Comparison of ENCODE assay signal across 9 cellular contexts in genomic region chr19:33241530-33242101, GRCh38. TPM values are rescaled to one million over a fixed set of nuclear protein-coding genes. Genes with fewer than 3 reads are reported as not detected.
DNase-seq lines count a peak whose midpoint lies in the region; ATAC-seq and TF ChIP-seq lines count a peak whose summit lies in the region.
"Had no signal": no experiment of that assay in that cellular context is flagged by ENCODE, and none has a peak within 500 bp of the region (broad histone marks: within the 10 kb centered on the region; RNA-seq: fewer than 3 reads in every experiment).

No MANE protein-coding gene starts in this region.

- no peak for TF ChIP-seq EP300 in tibial nerve (IDR thresholded peaks at IDR 0.05)

- no peak overlapping the region for H3K27ac Mint-ChIP-seq in H9
- no peak overlapping the region for H3K27ac Mint-ChIP-seq in activated T-cell treated with anti-CD3 and anti-CD28 coated beads, Interleukin-2, amount 50 U/mL, for 72 hours
- H3K27ac Mint-ChIP-seq: activated naive CD8-positive, alpha-beta T cell treated with anti-CD3 and anti-CD28 coated beads, Interleukin-2, amount 10 ng/mL, durations not matched to agents 7 days and 5 days had no signal

- intact Hi-C loops in posterior vena cava (cut with DNase I): loop anchor here (2.0 to 10.0 kb wide), 3 partner anchors 165 to 533 kb away; no protein-coding TSS in a partner anchor

- H3K79me1 ChIP-seq in H9 (ENCODE audit: insufficient read depth, low read depth, low read length, poor library complexity, severe bottlenecking): no peaks in the 10 kb centered on the region

- no peak overlapping the region for H2AFZ ChIP-seq in H9 (ENCODE audit: low read length)

- no peak overlapping the region for H3K27ac ChIP-seq in H9 (ENCODE audit: insufficient read length, low read depth, low read length)
- H3K27ac ChIP-seq in tibial nerve: no peak overlapping the region

- no peak overlapping the region for H2AK5ac ChIP-seq in H9 (ENCODE audit: insufficient read length, low read length)

- no peak overlapping the region for H3K23ac ChIP-seq in H9 (ENCODE audit: insufficient read length, low read depth, low read length)

- DNase-seq in AG04449 (ENCODE audit: low read depth, low spot score) (no peak), H9 (no peak), kidney epithelial cell (ENCODE audit: low read depth) (no peak), tibial nerve (ENCODE audit: low spot score in 2 of 2) (no peak), NCI-H1436 (lab: John Stamatoyannopoulos, UW) (no peak), posterior vena cava (ENCODE audit: low spot score) (no peak), H4 (ENCODE audit: low spot score) (no peak)
- peak in 1 of 2 donors; percentile 24 for DNase-seq in activated T-cell treated with anti-CD3 and anti-CD28 coated beads, Interleukin-2, amount 50 U/mL, for 72 hours
- DNase-seq: activated naive CD8-positive, alpha-beta T cell treated with anti-CD3 and anti-CD28 coated beads, Interleukin-2, amount 10 ng/mL, durations not matched to agents 7 days and 5 days had no signal

- no peak overlapping the region for H2BK5ac ChIP-seq in H9 (ENCODE audit: insufficient read length, low read length)

- no peak overlapping the region for H2BK20ac ChIP-seq in H9 (ENCODE audit: low read depth, low read length, poor library complexity, severe bottlenecking)

- H3K18ac ChIP-seq in H9 (ENCODE audit: insufficient read length, low read depth, low read length): no peak overlapping the region

- H3K79me2 ChIP-seq in H9 (ENCODE audit: insufficient read depth, low read length): no peaks in the 10 kb centered on the region

- no CpG with 5 or more reads among the region's 22 CpGs for WGBS in H9 (ENCODE audit: extremely low coverage, insufficient read length, low lambda C conversion rate)
- 8% methylated on average over 7 to 20 of the region's 22 CpGs for WGBS in tibial nerve, 2 donors

- no peak overlapping the region for H4K8ac ChIP-seq in H9 (replicated peaks; ENCODE audit: insufficient read length, low read depth, low read length)

- peaks cover 9 to 10% of the 10 kb centered on the region in 2 experiments; a peak in 3 of 5 replicates for H3K9me3 Mint-ChIP-seq in H9
- no peaks in the 10 kb centered on the region for H3K9me3 Mint-ChIP-seq in activated T-cell treated with anti-CD3 and anti-CD28 coated beads, Interleukin-2, amount 50 U/mL, for 72 hours

- H3K27me3 ChIP-seq in H9 (ENCODE audit: insufficient read depth, low read length) (no peaks in the 10 kb centered on the region), kidney epithelial cell (ENCODE audit: control insufficient read depth, insufficient read depth, low read length) (no peaks in the 10 kb centered on the region), tibial nerve (peaks cover 0 to 5% of the 10 kb centered on the region in 2 donors)

- H3K4me2 ChIP-seq in H9 (ENCODE audit: insufficient read depth, insufficient read length, low read length): no peak overlapping the region

- H3K4me1 ChIP-seq in H9 (ENCODE audit: insufficient read depth, low read length): no peaks in the 10 kb centered on the region
- peaks cover 0 to 10% (median 2%) of the 10 kb centered on the region in 4 donors for H3K4me1 ChIP-seq in tibial nerve

- peak; percentile 36 to 52 for ATAC-seq in activated T-cell treated with anti-CD3 and anti-CD28 coated beads, Interleukin-2, amount 50 U/mL, for 72 hours (replicated peaks in 1 of 2)

- H3K4me3 Mint-ChIP-seq in H9: no peak overlapping the region
- H3K4me3 Mint-ChIP-seq in activated T-cell treated with anti-CD3 and anti-CD28 coated beads, Interleukin-2, amount 50 U/mL, for 72 hours: no peak overlapping the region
- H3K4me3 Mint-ChIP-seq: activated naive CD8-positive, alpha-beta T cell treated with anti-CD3 and anti-CD28 coated beads, Interleukin-2, amount 10 ng/mL, durations not matched to agents 7 days and 5 days had no signal

- H3T11ph ChIP-seq in H9 (ENCODE audit: low read length): no peak overlapping the region

- H2BK12ac ChIP-seq in H9 (ENCODE audit: insufficient read length, low read depth, low read length): no peak overlapping the region

- no peaks in the 10 kb centered on the region for H4K20me1 ChIP-seq in H9 (ENCODE audit: control insufficient read depth, insufficient read depth, insufficient read length)

- TF ChIP-seq CTCF in AG04449 (IDR thresholded peaks at IDR 0.05; ENCODE audit: insufficient read depth, low read length, missing control alignments) (peak; percentile 56), H9 (conservative IDR thresholded peaks at IDR 0.05) (peak; percentile 89), kidney epithelial cell (IDR thresholded peaks at IDR 0.05; ENCODE audit: insufficient read depth, low read length, poor library complexity, severe bottlenecking) (peak; percentile 53), tibial nerve (IDR thresholded peaks at IDR 0.05) (peak; percentile 45 to 89 (median 69))

- no peak overlapping the region for H3K14ac ChIP-seq in H9 (ENCODE audit: insufficient read depth, low read length)

- peaks cover 0 to 5% (median 3%) of the 10 kb centered on the region in 3 experiments; a peak in 2 of 7 replicates for H3K36me3 Mint-ChIP-seq in H9 (ENCODE audit: insufficient read depth in 1 of 3, low read depth in 3 of 3)
- no peaks in the 10 kb centered on the region for H3K36me3 Mint-ChIP-seq in activated T-cell treated with anti-CD3 and anti-CD28 coated beads, Interleukin-2, amount 50 U/mL, for 72 hours (ENCODE audit: insufficient read depth in 2 of 2)
- H3K36me3 Mint-ChIP-seq: activated naive CD8-positive, alpha-beta T cell treated with anti-CD3 and anti-CD28 coated beads, Interleukin-2, amount 10 ng/mL, durations not matched to agents 7 days and 5 days had no signal

- POLR2A ChIA-PET in AG04449 (lab: Yijun Ruan, JAX): no interaction called here

- H2BK15ac ChIP-seq in H9 (ENCODE audit: low read depth, low read length): no peak overlapping the region

- no peak overlapping the region for H4K5ac ChIP-seq in H9 (ENCODE audit: insufficient read length, low read depth, low read length)

- H3K4ac ChIP-seq in H9 (ENCODE audit: low read depth, low read length): no peak overlapping the region

- peaks cover 14% of the 10 kb centered on the region for H3K27me3 Mint-ChIP-seq in H9 (ENCODE audit: low read depth)
- peaks cover 19% of the 10 kb centered on the region for H3K27me3 Mint-ChIP-seq in activated T-cell treated with anti-CD3 and anti-CD28 coated beads, Interleukin-2, amount 50 U/mL, for 72 hours (ENCODE audit: low read depth)

- no peak for TF ChIP-seq POLR2A in tibial nerve (IDR thresholded peaks at IDR 0.05)

- no peak overlapping the region for H4K91ac ChIP-seq in H9 (ENCODE audit: insufficient read length, low read depth, low read length)

- no peak overlapping the region for H3K9ac ChIP-seq in H9 (ENCODE audit: extremely low read depth, insufficient read length, low read length)

- H3K9me3 ChIP-seq in H9 (ENCODE audit: control insufficient read depth, low read depth, low read length) (no peaks in the 10 kb centered on the region), tibial nerve (peaks cover 0 to 10% (median 0%) of the 10 kb centered on the region in 4 donors)

- CTCF ChIA-PET in AG04449 (lab: Yijun Ruan, JAX): interaction anchor here (0.6 to 11.3 kb wide), 15 partner anchors 10 to 530 kb away, joined by 3 to 406 read pairs (median 4); no protein-coding TSS in a partner anchor

- H3K56ac ChIP-seq in H9 (ENCODE audit: insufficient read length, low read depth, low read length): no peak overlapping the region

- peaks cover 0 to 4% of the 10 kb centered on the region in 2 experiments; a peak in 1 of 4 replicates for H3K4me1 Mint-ChIP-seq in H9
- no peaks in the 10 kb centered on the region for H3K4me1 Mint-ChIP-seq in activated T-cell treated with anti-CD3 and anti-CD28 coated beads, Interleukin-2, amount 50 U/mL, for 72 hours (ENCODE audit: low read depth)
- H3K4me1 Mint-ChIP-seq: activated naive CD8-positive, alpha-beta T cell treated with anti-CD3 and anti-CD28 coated beads, Interleukin-2, amount 10 ng/mL, durations not matched to agents 7 days and 5 days had no signal

- no peaks in the 10 kb centered on the region for H3K36me3 ChIP-seq in kidney epithelial cell (ENCODE audit: control insufficient read depth, insufficient read depth, low read length)
- no peaks in the 10 kb centered on the region for H3K36me3 ChIP-seq in tibial nerve

- no peak overlapping the region for H2BK120ac ChIP-seq in H9 (ENCODE audit: low read depth, low read length, poor library complexity, severe bottlenecking)

- H3K23me2 ChIP-seq in H9 (ENCODE audit: insufficient read length, low read depth, low read length, poor library complexity, severe bottlenecking): no peaks in the 10 kb centered on the region

- H3K4me3 ChIP-seq in AG04449 (ENCODE audit: low read depth, low read length) (no peak overlapping the region), kidney epithelial cell (ENCODE audit: low read depth, low read length) (no peak overlapping the region), tibial nerve (no peak overlapping the region)

RNA-seq across cellular contexts. Expression of gene SLC7A10, which starts 16.0 kb away (rescaled TPM):
- total RNA-seq in H9 (2021) (2.5 and 2.9 TPM in 2 replicates), kidney epithelial cell (not detected in 2 replicates), tibial nerve (10 to 100 TPM in 3 of 4 donors, 1 to 10 TPM in 1; 4.3 to 25.8 (median 13.2) TPM), posterior vena cava (not detected)
- not detected for total RNA-seq in activated T-cell treated with anti-CD3 and anti-CD28 coated beads, Interleukin-2, amount 50 U/mL, for 72 hours
- total RNA-seq in H4 (2014; rRNA removed; shearing (Covaris generic)): not detected in 2 replicates
- total RNA-seq: activated naive CD8-positive, alpha-beta T cell treated with anti-CD3 and anti-CD28 coated beads, Interleukin-2, amount 10 ng/mL, durations not matched to agents 7 days and 5 days had no signal

RNA-seq across cellular contexts. Expression of gene LRP3, which starts 47.5 kb away (rescaled TPM):
- total RNA-seq in H9 (2021) (29.2 and 34.4 TPM in 2 replicates), kidney epithelial cell (42.8 and 54.8 TPM in 2 replicates), tibial nerve (10 to 100 TPM; 19.0 to 39.0 (median 30.2) TPM), posterior vena cava (10 to 100 TPM; 36.1 to 36.8 TPM)
- under 1 TPM in 1 of 2 donors, not detected in 1; 0.10 TPM for total RNA-seq in activated T-cell treated with anti-CD3 and anti-CD28 coated beads, Interleukin-2, amount 50 U/mL, for 72 hours
- 11.7 and 17.0 TPM in 2 replicates for total RNA-seq in H4 (2014; rRNA removed; shearing (Covaris generic))

Comparison
In these comparisons a context has a peak if more than half of its experiments do, and no peak if none do; other contexts are left out.
1. RNA of gene LRP3, which starts 47.5 kb away (total RNA-seq): 42.8 to 54.8 TPM in kidney epithelial cell, 19.0 to 39.0 TPM in tibial nerve, 36.1 to 36.8 TPM in posterior vena cava, 29.2 to 34.4 TPM in H9 and 11.7 to 17.0 TPM in H4; 0.10 TPM in activated T-cell treated with anti-CD3 and anti-CD28 coated beads, Interleukin-2, amount 50 U/mL, for 72 hours; every median in the first group is over 10 times any median in the second.
2. Peak in every context shown above with its lines, with median percentiles within 50 percentile points of each other: CTCF ChIP-seq.